Comparison of ENCODE assay signal across 23 cellular contexts in genomic region chr6:26355366-26355765, GRCh38.
"Had no signal": no experiment of that assay in that cellular context is flagged by ENCODE, and none has a peak within 500 bp of the region (broad histone marks: within the 10 kb centered on the region; RNA-seq: fewer than 3 reads in every experiment).

No MANE protein-coding gene starts in this region.

- H3K4me2 ChIP-seq: neural progenitor cell, smooth muscle cell had no signal

- H3K36me3 ChIP-seq: heart left ventricle, neural progenitor cell, ovary, thyroid gland had no signal

- FAIRE-seq: endothelial cell of umbilical vein, frontal cortex, islet of Langerhans, urothelium cell line had no signal

- H3K27me3 ChIP-seq: heart left ventricle, neural progenitor cell, ovary, thyroid gland had no signal

- H2AFZ ChIP-seq: neural progenitor cell had no signal

- ATAC-seq: heart left ventricle; left lobe of liver; natural killer cell treated with Interleukin-12 subunit alpha and Interleukin-12 subunit beta and Interleukin-15 and Interleukin-18, amount 100 ng/mL, for 72 hours; right cardiac atrium had no signal

- H3K4me3 ChIP-seq: coronary artery, heart left ventricle, neural progenitor cell, ovary, smooth muscle cell, thyroid gland had no signal

- H3K9me3 Mint-ChIP-seq: endodermal cell; natural killer cell treated with Interleukin-12 subunit alpha and Interleukin-12 subunit beta and Interleukin-15 and Interleukin-18, amount 100 ng/mL, for 72 hours; neural progenitor cell; type B pancreatic cell had no signal

- H3K36me3 Mint-ChIP-seq: natural killer cell treated with Interleukin-12 subunit alpha and Interleukin-12 subunit beta and Interleukin-15 and Interleukin-18, amount 100 ng/mL, for 72 hours; neural progenitor cell; type B pancreatic cell had no signal

- H3K4me3 Mint-ChIP-seq: endodermal cell; natural killer cell treated with Interleukin-12 subunit alpha and Interleukin-12 subunit beta and Interleukin-15 and Interleukin-18, amount 100 ng/mL, for 72 hours; neural progenitor cell; type B pancreatic cell had no signal

- DNase-seq: effector CD4-positive, alpha-beta T cell; endodermal cell; erythroblast; heart left ventricle; hypothalamus; kidney glomerular epithelial cell; midbrain; nucleus accumbens; ovary; right cardiac atrium; stimulated activated CD4-positive, alpha-beta T cell treated with anti-CD3 and anti-CD28 coated beads, Interleukin-2, amount 100 ng/mL, for 48 hours; stimulated activated naive CD4-positive, alpha-beta T cell treated with Interleukin-2 at 50 U/mL for 16 hours; thyroid gland had no signal

- H3K9me3 ChIP-seq: heart left ventricle, ovary, thyroid gland had no signal

- H3K9ac ChIP-seq: neural progenitor cell had no signal

- H3K27me3 Mint-ChIP-seq: natural killer cell treated with Interleukin-12 subunit alpha and Interleukin-12 subunit beta and Interleukin-15 and Interleukin-18, amount 100 ng/mL, for 72 hours; type B pancreatic cell had no signal

- H3K27ac Mint-ChIP-seq: endodermal cell; natural killer cell treated with Interleukin-12 subunit alpha and Interleukin-12 subunit beta and Interleukin-15 and Interleukin-18, amount 100 ng/mL, for 72 hours; neural progenitor cell; type B pancreatic cell had no signal

- H3K27ac ChIP-seq: coronary artery, heart left ventricle, neural progenitor cell, ovary, thyroid gland had no signal

- H3K4me1 ChIP-seq: heart left ventricle, neural progenitor cell, thyroid gland had no signal
